ENCODE assay signal across 9 cellular contexts in genomic region chr7:149771199-149771636, GRCh38. TPM values are rescaled to one million over a fixed set of nuclear protein-coding genes. Genes with fewer than 3 reads are reported as not detected.
DNase-seq lines count a peak whose midpoint lies in the region; ATAC-seq lines count a peak whose summit lies in the region.
"Had no signal": no experiment of that assay in that cellular context is flagged by ENCODE, and none has a peak within 500 bp of the region (broad histone marks: within the 10 kb centered on the region; RNA-seq: fewer than 3 reads in every experiment).

No MANE protein-coding gene starts in this region.

- H3K27ac Mint-ChIP-seq in T-cell: peak overlapping the region in 1 of 2 donors; percentile 52

- H3K27me3 Mint-ChIP-seq in T-cell: no peaks in the 10 kb centered on the region

- in situ Hi-C loops in KBM-7 (cut with MboI; ENCODE audit: low pct_unique_long_range_greater_than_20kb, low sequenced_read_pairs): no loop called here

- ATAC-seq in GM18867 (IDR thresholded peaks at IDR 0.05; ENCODE audit: unreplicated experiment): peak; percentile 13
- ATAC-seq in HG02938 (IDR thresholded peaks at IDR 0.05; ENCODE audit: unreplicated experiment): peak; percentile 13
- peak in 2 of 4 experiments; percentile 1 to 2 for ATAC-seq in T-cell (replicated peaks in 1 of 4)
- no peak for ATAC-seq in HG03439 (IDR thresholded peaks at IDR 0.05; ENCODE audit: unreplicated experiment)

- POLR2A ChIA-PET in T-cell (lab: Charles Lee): interaction anchor here in 1 of 2 donors (0.6 kb wide), 1 partner anchor 21 kb away, joined by 3 read pairs; no protein-coding TSS in a partner anchor

- intact Hi-C loops in head of caudate nucleus (cut with DNase I): no loop called here

- DNase-seq in T-cell: peak in 1 of 34 experiments; percentile 18
- DNase-seq in head of caudate nucleus: peak in 33 of 42 donors; percentile 18 to 76 (median 49)
- no peak for DNase-seq in HPDE6-E6E7 (ENCODE audit: extremely low spot score)
- DNase-seq in KBM-7: no peak

- peaks cover 61% of the 10 kb centered on the region for H3K27me3 ChIP-seq in skeletal muscle satellite cell (ENCODE audit: control insufficient read depth, insufficient read depth, low read length)

- CTCF ChIA-PET in T-cell (lab: Charles Lee): interaction anchor here in 1 of 2 donors (0.7 kb wide), 1 partner anchor 62 kb away, joined by 3 read pairs; no protein-coding TSS in a partner anchor

- no peaks in the 10 kb centered on the region for H3K9me3 ChIP-seq in skeletal muscle satellite cell (replicated peaks; ENCODE audit: low read length)

- peak overlapping the region; percentile 70 to 82 (median 73) for H3K4me3 Mint-ChIP-seq in T-cell

- peaks cover 9 to 10% (median 10%) of the 10 kb centered on the region in 3 donors for H3K4me1 Mint-ChIP-seq in T-cell

- H3K36me3 Mint-ChIP-seq in T-cell: peaks cover 5% of the 10 kb centered on the region

- H3K4me3 ChIP-seq in skeletal muscle satellite cell (ENCODE audit: low read length): peak overlapping the region; percentile 82

- H3K4me1 ChIP-seq in skeletal muscle satellite cell (ENCODE audit: control insufficient read depth, insufficient read depth, low read length): peaks cover 5% of the 10 kb centered on the region

- no peaks in the 10 kb centered on the region for H3K36me3 ChIP-seq in skeletal muscle satellite cell (ENCODE audit: insufficient read depth, low read length)

- H3K9me3 Mint-ChIP-seq in T-cell: no peaks in the 10 kb centered on the region

- H3K9ac ChIP-seq in skeletal muscle satellite cell (ENCODE audit: low read depth, low read length): no peak overlapping the region

- peak overlapping the region; percentile 94 for H3K4me2 ChIP-seq in skeletal muscle satellite cell (ENCODE audit: low read length)

RNA-seq across cellular contexts. Expression of gene ZNF467, which starts 2.2 kb away (rescaled TPM):
- 1 to 10 TPM; 3.0 to 5.3 (median 4.5) TPM for total RNA-seq in T-cell
- total RNA-seq in skeletal muscle satellite cell (2012; rRNA removed): under 0.01 TPM in 1 of 2 replicates, not detected in the other
- total RNA-seq: T-helper 2 cell treated with Interferon-gamma antibody and Interleukin-4, amounts not matched to agents 100 ng/mL and 5 ng/mL, for 36 hours had no signal

Comparison
In these comparisons a context has a peak if more than half of its experiments do, and no peak if none do; other contexts are left out.
1. DNase-seq: peak in head of caudate nucleus (33 of 42); none in HPDE6-E6E7 (single experiment) and KBM-7 (single experiment).